8 cellular contexts compared by ENCODE assay signal in genomic region chr16:23642246-23642774, GRCh38. TPM values are rescaled to one million over a fixed set of nuclear protein-coding genes. Genes with fewer than 3 reads are reported as not detected.
DNase-seq lines count a peak whose midpoint lies in the region; ATAC-seq and TF ChIP-seq lines count a peak whose summit lies in the region.

No MANE protein-coding gene starts in this region.

- H3K9me3 Mint-ChIP-seq in activated T-helper 17 cell treated with anti-CD3 and anti-CD28 coated beads, Interleukin-2, amount 50 U/mL, for 72 hours = no peaks in the 10 kb centered on the region

- H3K4me1 ChIP-seq in SK-N-SH (ENCODE audit: control insufficient read depth in 1 of 2, insufficient read depth in 2 of 2, low read depth in 1 of 2, low read length in 1 of 2) = peaks cover 11 to 13% of the 10 kb centered on the region in 2 experiments; a peak in 2 of 4 replicates
- H3K4me1 ChIP-seq in iPS-20b (ENCODE audit: insufficient read depth, low read length) = 0 out of 2 replicates have a peak, but pooled peaks cover 3% of the 10 kb centered on the region
- peaks cover 19 to 39% (median 29%) of the 10 kb centered on the region in 4 donors for H3K4me1 ChIP-seq in stomach

- no peak for TF ChIP-seq POLR2A in stomach (IDR thresholded peaks at IDR 0.05)

- H2AFZ ChIP-seq in SK-N-SH (ENCODE audit: low read depth) = 0 out of 2 replicates have a peak overlapping the region, but pooled peaks have one; percentile 74

- intact Hi-C loops in stomach (cut with DNase I; ENCODE audit: low total_unique reads) = no loop called here

- TF ChIP-seq RAD21 in SK-N-SH (IDR thresholded peaks at IDR 0.05; ENCODE audit: low read length) = no peak

- DNase-seq in SK-N-SH = no peak
- DNase-seq in stomach = no peak
- DNase-seq in NCI-H748 treated with DMSO at 0.1 percent for 48 hours (lab: John Stamatoyannopoulos, UW) = no peak
- DNase-seq in NCI-H82 (lab: John Stamatoyannopoulos, UW) = no peak

- H3K4me3 ChIP-seq in SK-N-SH (ENCODE audit: low read depth in 2 of 2, low read length in 1 of 2) = peak overlapping the region; percentile 85 to 99
- peak overlapping the region; percentile 100 for H3K4me3 ChIP-seq in iPS-20b (ENCODE audit: low read length)
- peak overlapping the region; percentile 63 to 98 (median 90) for H3K4me3 ChIP-seq in stomach

- peak overlapping the region; percentile 96 for H3K4me3 Mint-ChIP-seq in activated T-helper 17 cell treated with anti-CD3 and anti-CD28 coated beads, Interleukin-2, amount 50 U/mL, for 72 hours

- TF ChIP-seq CTCF in SK-N-SH (IDR thresholded peaks at IDR 0.05) = no peak
- no peak for TF ChIP-seq CTCF in stomach (IDR thresholded peaks at IDR 0.05)

- CTCF ChIA-PET in SK-N-SH (lab: Yijun Ruan, JAX) = interaction anchor here (0.6 kb wide), 2 partner anchors 35 to 43 kb away, joined by 3 read pairs; no protein-coding TSS in a partner anchor

- peak overlapping the region; percentile 94 for H3K9ac ChIP-seq in SK-N-SH
- peak overlapping the region; percentile 100; the same call in 1 of the 2 replicates for H3K9ac ChIP-seq in iPS-20b (ENCODE audit: low read depth, low read length)

- H3K27me3 ChIP-seq in SK-N-SH (ENCODE audit: insufficient read depth) = no peaks in the 10 kb centered on the region
- H3K27me3 ChIP-seq in iPS-20b (ENCODE audit: insufficient read depth, low read length) = no peaks in the 10 kb centered on the region
- H3K27me3 ChIP-seq in stomach = no peaks in the 10 kb centered on the region

- no peaks in the 10 kb centered on the region for H3K9me2 ChIP-seq in SK-N-SH

- POLR2A ChIA-PET in SK-N-SH (lab: Yijun Ruan, JAX) = no interaction called here

- H3K4me2 ChIP-seq in SK-N-SH = peak overlapping the region; percentile 92

- peaks cover 92% of the 10 kb centered on the region for H3K79me2 ChIP-seq in SK-N-SH (ENCODE audit: insufficient read depth)

- 38% methylated on average over 14 of the region's 14 CpGs for WGBS in SK-N-SH (ENCODE audit: low lambda C conversion rate)
- 68 to 73% (median 70%) methylated on average over 14 of the region's 14 CpGs for WGBS in stomach, 5 donors

- H4K20me1 ChIP-seq in SK-N-SH (ENCODE audit: insufficient read depth) = peaks cover 12% of the 10 kb centered on the region

- H3K36me3 Mint-ChIP-seq in activated T-helper 17 cell treated with anti-CD3 and anti-CD28 coated beads, Interleukin-2, amount 50 U/mL, for 72 hours (ENCODE audit: low read depth) = peaks cover 79% of the 10 kb centered on the region

- H3K27ac Mint-ChIP-seq in activated T-helper 17 cell treated with anti-CD3 and anti-CD28 coated beads, Interleukin-2, amount 50 U/mL, for 72 hours = peak overlapping the region; percentile 98

- H3K27ac ChIP-seq in SK-N-SH (ENCODE audit: low read depth in 2 of 2, low read length in 1 of 2) (peak overlapping the region in 1 of 2 experiments; percentile 87; a peak in 1 of 4 replicates), iPS-20b (ENCODE audit: low read length) (peak overlapping the region; percentile 99), stomach (peak overlapping the region in 3 of 5 donors; percentile 82 to 88 (median 86))

- H3K36me3 ChIP-seq in SK-N-SH (replicated peaks in 1 of 2; ENCODE audit: control insufficient read depth in 1 of 2, insufficient read depth in 2 of 2, low read length in 1 of 2) = peaks cover 19 to 51% of the 10 kb centered on the region in 2 experiments
- peaks cover 51% of the 10 kb centered on the region for H3K36me3 ChIP-seq in iPS-20b (ENCODE audit: insufficient read depth, low read depth, low read length)
- peaks cover 4 to 55% (median 48%) of the 10 kb centered on the region in 4 donors for H3K36me3 ChIP-seq in stomach

- no peaks in the 10 kb centered on the region for H3K9me3 ChIP-seq in SK-N-SH
- no peaks in the 10 kb centered on the region for H3K9me3 ChIP-seq in iPS-20b (ENCODE audit: insufficient read depth, low read depth, low read length)
- H3K9me3 ChIP-seq in stomach = no peaks in the 10 kb centered on the region

- H3K27me3 Mint-ChIP-seq in activated T-helper 17 cell treated with anti-CD3 and anti-CD28 coated beads, Interleukin-2, amount 50 U/mL, for 72 hours = no peaks in the 10 kb centered on the region

- peaks cover 24% of the 10 kb centered on the region for H3K4me1 Mint-ChIP-seq in activated T-helper 17 cell treated with anti-CD3 and anti-CD28 coated beads, Interleukin-2, amount 50 U/mL, for 72 hours

- ATAC-seq in SK-N-SH treated with all-trans-retinoic acid at 6 μM for 48 hours = no peak
- ATAC-seq in activated T-helper 17 cell treated with anti-CD3 and anti-CD28 coated beads, Interleukin-2, amount 50 U/mL, for 72 hours (replicated peaks) = no peak
- ATAC-seq in GM19035 (IDR thresholded peaks at IDR 0.05; ENCODE audit: unreplicated experiment) = no peak

- TF ChIP-seq EP300 in SK-N-SH (IDR thresholded peaks at IDR 0.05; ENCODE audit: borderline replicate concordance in 1 of 2, low read depth in 1 of 2, low read length in 1 of 2) (no peak), stomach (IDR thresholded peaks at IDR 0.05) (no peak)

- no peaks in the 10 kb centered on the region for H3F3A ChIP-seq in SK-N-SH (replicated peaks; ENCODE audit: insufficient read depth)

TF ChIP-seq in SK-N-SH, 30 proteins besides CTCF, POLR2A, EP300 and RAD21 (continues in another document):
- TF ChIP-seq RCOR1 (IDR thresholded peaks at IDR 0.05; ENCODE audit: low read length) = no peak
- TF ChIP-seq GABPA (IDR thresholded peaks at IDR 0.05; ENCODE audit: low read depth) = no peak
- TF ChIP-seq TEAD4 (IDR thresholded peaks at IDR 0.05; ENCODE audit: borderline replicate concordance, insufficient read depth) = no peak
- no peak for TF ChIP-seq POLR2AphosphoS5 (IDR thresholded peaks at IDR 0.05; ENCODE audit: low read depth, low read length)
- no peak for TF ChIP-seq CHD2 (IDR thresholded peaks at IDR 0.05; ENCODE audit: low read length, partially characterized antibody)
- TF ChIP-seq USF2 (IDR thresholded peaks at IDR 0.05; ENCODE audit: borderline replicate concordance, low read depth, low read length) = no peak
- no peak for TF ChIP-seq MXI1 (IDR thresholded peaks at IDR 0.05; ENCODE audit: low read depth, low read length)
- TF ChIP-seq RFX5 (IDR thresholded peaks at IDR 0.05; ENCODE audit: low read length) = no peak
- TF ChIP-seq FOXM1 (IDR thresholded peaks at IDR 0.05; ENCODE audit: low read depth) = no peak

TF ChIP-seq in SK-N-SH treated with all-trans-retinoic acid at 6 μM for 48 hours, 23 proteins besides CTCF, POLR2A, EP300 and RAD21 (continues in another document):
- TF ChIP-seq POU6F1 (CRISPR knock-in tag; IDR thresholded peaks at IDR 0.05; ENCODE audit: borderline replicate concordance, low read depth) (no peak), ESRRG (CRISPR knock-in tag; IDR thresholded peaks at IDR 0.05) (no peak), GLIS3 (CRISPR knock-in tag; IDR thresholded peaks at IDR 0.05) (no peak), CREB5 (CRISPR knock-in tag; IDR thresholded peaks at IDR 0.05; ENCODE audit: low read depth) (no peak)

RNA-seq across cellular contexts. Expression of gene DCTN5, which starts 1.0 kb away (rescaled TPM):
- polyA plus RNA-seq in SK-N-SH (2012; rRNA removed) (45.6 and 59.8 TPM in 2 replicates), stomach (10 to 100 TPM; 10.3 to 18.6 (median 12.7) TPM)
- 59.2 and 59.9 TPM in 2 replicates for polyA plus RNA-seq in SK-N-SH (2012; cell fraction: cytosol; rRNA removed)
- polyA plus RNA-seq in SK-N-SH (2012; cell fraction: nucleus; rRNA removed) = 37.5 and 74.0 TPM in 2 replicates
- 10 to 100 TPM; 60.6 to 98.6 TPM for total RNA-seq in activated T-helper 17 cell treated with anti-CD3 and anti-CD28 coated beads, Interleukin-2, amount 50 U/mL, for 72 hours
- 10 to 100 TPM in 3 of 5 donors, 1 to 10 TPM in 2; 3.5 to 47.4 (median 12.6) TPM for total RNA-seq in stomach

RNA-seq across cellular contexts. Expression of gene PALB2, which starts 1.2 kb away (rescaled TPM):
- polyA plus RNA-seq in SK-N-SH (2012; rRNA removed) (3.3 and 4.5 TPM in 2 replicates), stomach (10 to 100 TPM in 2 of 3 donors, 1 to 10 TPM in 1; 6.5 to 10.2 (median 10.1) TPM)
- polyA plus RNA-seq in SK-N-SH (2012; cell fraction: cytosol; rRNA removed) = 4.4 and 5.0 TPM in 2 replicates
- polyA plus RNA-seq in SK-N-SH (2012; cell fraction: nucleus; rRNA removed) = 4.5 and 6.3 TPM in 2 replicates
- 10 to 100 TPM; 17.6 to 20.5 TPM for total RNA-seq in activated T-helper 17 cell treated with anti-CD3 and anti-CD28 coated beads, Interleukin-2, amount 50 U/mL, for 72 hours
- 10 to 100 TPM in 4 of 5 donors, 1 to 10 TPM in 1; 2.6 to 86.6 (median 19.9) TPM for total RNA-seq in stomach

RNA-seq across cellular contexts. Expression of gene PLK1, which starts 36.4 kb away (rescaled TPM):
- polyA plus RNA-seq in SK-N-SH (2012; rRNA removed) = 31.4 and 68.7 TPM in 2 replicates
- polyA plus RNA-seq in SK-N-SH (2012; cell fraction: cytosol; rRNA removed) = 27.2 and 38.1 TPM in 2 replicates
- polyA plus RNA-seq in SK-N-SH (2012; cell fraction: nucleus; rRNA removed) = 60.5 and 79.2 TPM in 2 replicates
- total RNA-seq in activated T-helper 17 cell treated with anti-CD3 and anti-CD28 coated beads, Interleukin-2, amount 50 U/mL, for 72 hours = 100 to 1,000 TPM in 1 of 2 donors, 10 to 100 TPM in 1; 64.0 to 104 TPM
- 10 to 100 TPM in 2 of 5 donors, 1 to 10 TPM in 2, under 1 TPM in 1; 0.58 to 35.9 (median 6.8) TPM for total RNA-seq in stomach
- polyA plus RNA-seq in stomach = 1 to 10 TPM; 2.9 to 8.2 (median 6.4) TPM

RNA-seq across cellular contexts. Expression of gene NDUFAB1, which starts 46.2 kb away (rescaled TPM):
- polyA plus RNA-seq in SK-N-SH (2012; rRNA removed) = 187 and 191 TPM in 2 replicates
- 205 and 238 TPM in 2 replicates for polyA plus RNA-seq in SK-N-SH (2012; cell fraction: cytosol; rRNA removed)
- 80.8 and 109 TPM in 2 replicates for polyA plus RNA-seq in SK-N-SH (2012; cell fraction: nucleus; rRNA removed)
- 100 to 1,000 TPM in 1 of 2 donors, 10 to 100 TPM in 1; 76.9 to 152 TPM for total RNA-seq in activated T-helper 17 cell treated with anti-CD3 and anti-CD28 coated beads, Interleukin-2, amount 50 U/mL, for 72 hours
- 100 to 1,000 TPM in 2 of 5 donors, 10 to 100 TPM in 3; 12.6 to 251 (median 77.7) TPM for total RNA-seq in stomach
- polyA plus RNA-seq in stomach = 100 to 1,000 TPM; 143 to 211 (median 177) TPM
